Comparison of ENCODE assay signal across 23 cellular contexts in genomic region chr4:143248827-143249226, GRCh38.
"Had no signal": no experiment of that assay in that cellular context is flagged by ENCODE, and none has a peak within 500 bp of the region (broad histone marks: within the 10 kb centered on the region; RNA-seq: fewer than 3 reads in every experiment).

No MANE protein-coding gene starts in this region.

- FAIRE-seq: HepG2 had no signal

- DNase-seq: IMR-90; Kasumi-1; MM.1S; NCI-H1092 treated with DMSO at 0.1 percent for 48 hours; NCI-H1436; NCI-H187; NCI-H2029; NCI-H2171 treated with DMSO at 0.1 percent for 48 hours; NCI-H345; NCI-H446 treated with DMSO at 0.1 percent for 48 hours; NCI-H510A treated with DMSO at 0.1 percent for 48 hours; NCI-H526; NCI-H82; NK-92 treated with Interleukin-12 subunit alpha and Interleukin-12 subunit beta, amount 100 ng/mL, for 24 hours; PC-9; Peyer's patch; Right ventricle myocardium superior; RPMI8226; SIG-M5 had no signal

- H2AFZ ChIP-seq: PC-9 had no signal

- H3K36me3 ChIP-seq: Peyer's patch, SJSA1 had no signal

- H3K4me1 ChIP-seq: Peyer's patch, SJSA1 had no signal

- H3K9me3 ChIP-seq: Peyer's patch, SJSA1 had no signal

- H3K4me3 ChIP-seq: PC-9, Peyer's patch, SJSA1, SK-N-MC had no signal

- ATAC-seq: HepG2 had no signal

- H3K4me2 ChIP-seq: KMS-11, PC-9 had no signal

- H3K9ac ChIP-seq: KMS-11 had no signal

- H3K27me3 ChIP-seq: Peyer's patch, SJSA1 had no signal

- H3K27ac ChIP-seq: KMS-11, PC-9, Peyer's patch, SJSA1, SK-N-MC had no signal
